In the genomic region with DNA sequence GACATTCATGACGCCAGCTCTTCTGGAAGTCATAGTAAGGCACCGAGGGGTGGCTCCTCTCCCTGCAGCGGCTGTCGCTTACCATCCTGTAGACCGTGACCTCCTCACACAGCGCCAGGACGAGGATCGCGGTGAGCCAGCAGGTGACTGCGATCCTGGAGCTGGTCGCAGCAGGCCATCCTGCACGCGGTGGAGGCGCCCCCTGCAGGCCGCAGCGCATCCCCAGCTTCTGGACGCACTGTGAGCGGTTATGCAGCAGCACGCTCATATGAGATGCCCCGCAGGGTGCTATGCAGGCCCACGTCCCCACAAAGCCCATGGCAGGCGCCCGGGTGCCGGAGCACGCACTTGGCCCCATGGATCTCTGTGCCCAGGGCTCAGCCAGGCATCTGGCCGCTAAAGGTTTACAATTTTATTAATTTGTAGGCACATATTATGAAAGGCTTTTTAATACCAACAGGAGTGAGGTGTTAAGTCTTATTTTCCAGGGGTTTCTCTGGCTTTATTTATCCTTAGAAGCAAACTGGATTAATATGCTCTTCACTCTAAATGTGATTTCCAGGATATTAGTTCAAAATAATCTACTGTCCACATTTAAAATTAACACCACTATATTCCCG, we compare ENCODE assay signal across 8 cellular contexts. TPM values are rescaled to one million over a fixed set of nuclear protein-coding genes. Genes with fewer than 3 reads are reported as not detected.
DNase-seq lines count a peak whose midpoint lies in the region; ATAC-seq and TF ChIP-seq lines count a peak whose summit lies in the region.

No MANE protein-coding gene starts in this region.

- H3K27ac Mint-ChIP-seq in naive thymus-derived CD4-positive, alpha-beta T cell: no peak overlapping the region

- POLR2A ChIA-PET in naive thymus-derived CD4-positive, alpha-beta T cell (lab: Charles Lee): no interaction called here

- no peak overlapping the region for H3K4me3 Mint-ChIP-seq in naive thymus-derived CD4-positive, alpha-beta T cell

- H3K27ac ChIP-seq in naive thymus-derived CD4-positive, alpha-beta T cell (ENCODE audit: low read depth, low read length): no peak overlapping the region

- intact Hi-C loops in naive thymus-derived CD4-positive, alpha-beta T cell (cut with micrococcal nuclease): no loop called here

- no peaks in the 10 kb centered on the region for H3K27me3 Mint-ChIP-seq in naive thymus-derived CD4-positive, alpha-beta T cell

- TF ChIP-seq CTCF in GM13976 (IDR thresholded peaks at IDR 0.05; ENCODE audit: borderline replicate concordance, control extremely low read depth, extremely low read depth, insufficient read depth, missing control alignments): peak; percentile 21

- H3K9me3 Mint-ChIP-seq in naive thymus-derived CD4-positive, alpha-beta T cell: no peaks in the 10 kb centered on the region

- peaks cover 0 to 9% (median 0%) of the 10 kb centered on the region in 7 donors for H3K4me1 Mint-ChIP-seq in naive thymus-derived CD4-positive, alpha-beta T cell

- ATAC-seq in naive thymus-derived CD4-positive, alpha-beta T cell: peak; percentile 57
- ATAC-seq in HG03135 (IDR thresholded peaks at IDR 0.05; ENCODE audit: unreplicated experiment): no peak

- H3K36me3 Mint-ChIP-seq in naive thymus-derived CD4-positive, alpha-beta T cell: peaks cover 0 to 32% (median 21%) of the 10 kb centered on the region in 5 donors

- no peak overlapping the region for H3K4me3 ChIP-seq in naive thymus-derived CD4-positive, alpha-beta T cell (ENCODE audit: low read length)

- H3K36me3 ChIP-seq in naive thymus-derived CD4-positive, alpha-beta T cell (ENCODE audit: control insufficient read depth in 2 of 3, insufficient read depth in 3 of 3, low read length in 3 of 3): peaks cover 0 to 23% (median 6%) of the 10 kb centered on the region in 3 experiments

- no peaks in the 10 kb centered on the region for H3K4me1 ChIP-seq in naive thymus-derived CD4-positive, alpha-beta T cell (ENCODE audit: control insufficient read depth in 2 of 2, insufficient read depth in 2 of 2, low read length in 2 of 2)

- H3K27me3 ChIP-seq in naive thymus-derived CD4-positive, alpha-beta T cell (ENCODE audit: control insufficient read depth in 2 of 2, insufficient read depth in 2 of 2, low read length in 2 of 2): no peaks in the 10 kb centered on the region

- in situ Hi-C loops in GM13976 (cut with MboI; ENCODE audit: low sequenced_read_pairs, unreplicated experiment): no loop called here

- no peaks in the 10 kb centered on the region for H3K9me3 ChIP-seq in naive thymus-derived CD4-positive, alpha-beta T cell (ENCODE audit: control insufficient read depth in 2 of 3, low read length in 3 of 3)

- DNase-seq in GM13976 (ENCODE audit: low spot score) (no peak), cortex of kidney (lab: John Stamatoyannopoulos, UW) (no peak), cerebellar nuclear complex (lab: John Stamatoyannopoulos, UW) (no peak), NCI-H1694 treated with DMSO at 0.1 percent for 48 hours (lab: John Stamatoyannopoulos, UW) (no peak)
- DNase-seq in activated CD4-positive, alpha-beta T cell treated with anti-CD3 and anti-CD28 coated beads for 24 hours (ENCODE audit: low read depth in 2 of 2): peak; percentile 3 to 19
- peak; percentile 4 for DNase-seq in effector CD4-positive, alpha-beta T cell
- DNase-seq in naive thymus-derived CD4-positive, alpha-beta T cell: peak in 5 of 9 donors; percentile 2 to 49 (median 8)

- CTCF ChIA-PET in naive thymus-derived CD4-positive, alpha-beta T cell (lab: Charles Lee): no interaction called here

RNA-seq across cellular contexts. Expression of a gene that starts 35.6 kb away (rescaled TPM):
- 10 to 100 TPM; 65.6 to 91.4 (median 79.1) TPM for total RNA-seq in naive thymus-derived CD4-positive, alpha-beta T cell
- polyA plus RNA-seq in naive thymus-derived CD4-positive, alpha-beta T cell: 10 to 100 TPM; 32.0 to 46.1 TPM

RNA-seq across cellular contexts. Expression of a gene that starts 45.1 kb away (rescaled TPM):
- total RNA-seq in naive thymus-derived CD4-positive, alpha-beta T cell: 10 to 100 TPM; 17.5 to 25.6 (median 24.7) TPM
- 10 to 100 TPM; 21.1 to 29.9 TPM for polyA plus RNA-seq in naive thymus-derived CD4-positive, alpha-beta T cell

Comparison
In these comparisons a context has a peak if more than half of its experiments do, and no peak if none do; other contexts are left out.
1. DNase-seq: peak in activated CD4-positive, alpha-beta T cell treated with anti-CD3 and anti-CD28 coated beads for 24 hours (2 of 2), effector CD4-positive, alpha-beta T cell (single experiment) and naive thymus-derived CD4-positive, alpha-beta T cell (5 of 9); none in GM13976 (single experiment), cortex of kidney (single experiment), cerebellar nuclear complex (0 of 2) and NCI-H1694 treated with DMSO at 0.1 percent for 48 hours (single experiment).